In genomic region chr4:165597581-165598480, GRCh38 we compare ENCODE assay signal across 19 cellular contexts.
A peak's percentile ranks its signal among the peaks of the same experiment; 100 is the strongest.
DNase-seq lines count a peak whose midpoint lies in the region; ATAC-seq, FAIRE-seq and TF ChIP-seq lines count a peak whose summit lies in the region.
"Had no signal": no experiment of that assay in that cellular context is flagged by ENCODE, and none has a peak within 500 bp of the region (broad histone marks: within the 10 kb centered on the region; RNA-seq: fewer than 3 reads in every experiment).

No MANE protein-coding gene starts in this region.

- TF ChIP-seq EP300 in HepG2 (IDR thresholded peaks at IDR 0.05; ENCODE audit: low read depth in 2 of 2, low read length in 2 of 2), result no peak
- TF ChIP-seq EP300 in HepG2 (CRISPR knock-in tag; IDR thresholded peaks at IDR 0.05; ENCODE audit: borderline replicate concordance), result no peak

- CTCF ChIA-PET in HepG2 (lab: Yijun Ruan, JAX; ENCODE audit: low intra/inter-chr PET ratio, low total read pairs), result no interaction called here

- no peak overlapping the region for H3K27ac ChIP-seq in HepG2 (ENCODE audit: extremely low read length, insufficient read depth, low read length)
- no peak overlapping the region for H3K27ac ChIP-seq in right lobe of liver
- H3K27ac ChIP-seq: BLaER1 treated with 17β-estradiol and CSF1 and Interleukin-3, amounts not matched to agents 10 nM and 100 nM; C4-2B had no signal

- no peak for TF ChIP-seq CTCF in HepG2 (CRISPR knock-in tag; IDR thresholded peaks at IDR 0.05)
- no peak for TF ChIP-seq CTCF in right lobe of liver (IDR thresholded peaks at IDR 0.05)

- H2AFZ ChIP-seq in HepG2 (ENCODE audit: low read length), result no peak overlapping the region

- FAIRE-seq in HepG2 (lab: Jason Lieb, UNC) (no peak), urothelium cell line (lab: Jason Lieb, UNC) (no peak)
- FAIRE-seq: A204.1, D721Med, GM12891 had no signal

- no peaks in the 10 kb centered on the region; the same call in 1 of the 2 replicates for H4K20me1 ChIP-seq in HepG2 (ENCODE audit: insufficient read depth, low read length)
- H4K20me1 ChIP-seq: BLaER1 treated with 17β-estradiol and CSF1 and Interleukin-3, amounts not matched to agents 10 nM and 100 nM had no signal

- BruUV-seq in HepG2 (replicated peaks; lab: Mats Ljungman, UMichigan), result no TSS peak

- POLR2A ChIA-PET in HepG2 (lab: Yijun Ruan, JAX), result no interaction called here

- TF ChIP-seq RAD21 in HepG2 (CRISPR knock-in tag; IDR thresholded peaks at IDR 0.05), result no peak

- TF ChIP-seq POLR2A in HepG2 (IDR thresholded peaks at IDR 0.05; ENCODE audit: insufficient read depth in 1 of 2, low read depth in 2 of 2, low read length in 2 of 2), result no peak
- TF ChIP-seq POLR2A in right lobe of liver (IDR thresholded peaks at IDR 0.05), result no peak

- ATAC-seq in HepG2 (no peak), right lobe of liver (no peak), Right ventricle myocardium superior (ENCODE audit: poor library complexity) (no peak)
- ATAC-seq: CD8-positive, alpha-beta T cell had no signal

- no peaks in the 10 kb centered on the region for H3K36me3 ChIP-seq in HepG2 (replicated peaks in 1 of 2; ENCODE audit: control insufficient read depth in 1 of 2, insufficient read depth in 2 of 2, low read length in 2 of 2)
- no peaks in the 10 kb centered on the region for H3K36me3 ChIP-seq in right lobe of liver
- no peaks in the 10 kb centered on the region for H3K36me3 ChIP-seq in HAP-1 (replicated peaks)
- H3K36me3 ChIP-seq: BLaER1 treated with 17β-estradiol and CSF1 and Interleukin-3, amounts not matched to agents 10 nM and 100 nM had no signal

- intact Hi-C loops in HepG2 (cut with micrococcal nuclease; ENCODE audit: unreplicated experiment), result no loop called here
- intact Hi-C loops in right lobe of liver (cut with DNase I), result no loop called here
- intact Hi-C loops in Right ventricle myocardium superior (cut with DNase I), result no loop called here

- H3K9me3 ChIP-seq in HepG2 (ENCODE audit: low read length) (no peaks in the 10 kb centered on the region), right lobe of liver (no peaks in the 10 kb centered on the region), HAP-1 (no peaks in the 10 kb centered on the region)
- H3K9me3 ChIP-seq: BLaER1 treated with 17β-estradiol and CSF1 and Interleukin-3, amounts not matched to agents 10 nM and 100 nM; Caco-2 had no signal

- H3K9ac ChIP-seq in HepG2 (ENCODE audit: insufficient read depth, low read depth, low read length), result no peak overlapping the region
- H3K9ac ChIP-seq: BLaER1 treated with 17β-estradiol and CSF1 and Interleukin-3, amounts not matched to agents 10 nM and 100 nM had no signal

- H3K27me3 ChIP-seq in HepG2 (ENCODE audit: control insufficient read depth in 1 of 2, insufficient read depth in 2 of 2, low read length in 2 of 2) (no peaks in the 10 kb centered on the region), right lobe of liver (no peaks in the 10 kb centered on the region), HAP-1 (ENCODE audit: low read depth) (no peaks in the 10 kb centered on the region)
- H3K27me3 ChIP-seq: BLaER1 treated with 17β-estradiol and CSF1 and Interleukin-3, amounts not matched to agents 10 nM and 100 nM had no signal

- no peaks in the 10 kb centered on the region for H3K4me1 ChIP-seq in HepG2 (ENCODE audit: insufficient read depth, low read length)
- no peaks in the 10 kb centered on the region for H3K4me1 ChIP-seq in right lobe of liver
- peaks cover 5% of the 10 kb centered on the region for H3K4me1 ChIP-seq in HAP-1
- H3K4me1 ChIP-seq: BLaER1 treated with 17β-estradiol and CSF1 and Interleukin-3, amounts not matched to agents 10 nM and 100 nM; Caco-2 had no signal

- DNase-seq in HepG2 (ENCODE audit: low spot score) (no peak), right lobe of liver (no peak), HAP-1 (ENCODE audit: low spot score in 2 of 2) (peak; percentile 19 to 93), amniotic epithelial cell (ENCODE audit: low read depth) (peak; percentile 10), urothelium cell line (ENCODE audit: low spot score) (no peak), Right ventricle myocardium superior (no peak)
- DNase-seq: 8988T; AML-193; Caco-2; Calu3; CD4-positive, alpha-beta T cell; CD8-positive, alpha-beta T cell; DMS79 treated with DMSO at 0.1 percent for 48 hours; GF-D8 had no signal

- no peak overlapping the region for H3K4me2 ChIP-seq in HepG2 (ENCODE audit: low read depth, low read length)
- H3K4me2 ChIP-seq: BLaER1 treated with 17β-estradiol and CSF1 and Interleukin-3, amounts not matched to agents 10 nM and 100 nM had no signal

- in situ Hi-C loops in HepG2 (cut with HindIII; ENCODE audit: extremely low pct_ligation_motif_present, low pct_unique_long_range_greater_than_20kb), result no loop called here
- in situ Hi-C loops in HAP-1 (cut with MboI; ENCODE audit: low sequenced_read_pairs), result no loop called here

- WGBS in HepG2 (ENCODE audit: low lambda C conversion rate), result 29% methylated on average over 3 of the region's 3 CpGs
- 77% methylated on average over 3 of the region's 3 CpGs for WGBS in right lobe of liver (ENCODE audit: insufficient coverage, low coverage, low lambda C conversion rate, missing lambda C conversion rate)

- H3K4me3 ChIP-seq in HepG2 (replicated peaks in 1 of 3; ENCODE audit: insufficient read depth in 1 of 3, low read depth in 2 of 3, low read length in 3 of 3) (no peak overlapping the region), right lobe of liver (no peak overlapping the region), HAP-1 (no peak overlapping the region)
- H3K4me3 ChIP-seq: BLaER1 treated with 17β-estradiol and CSF1 and Interleukin-3, amounts not matched to agents 10 nM and 100 nM had no signal

- no peaks in the 10 kb centered on the region for H3K79me2 ChIP-seq in HepG2 (ENCODE audit: insufficient read depth, low read length)

TF ChIP-seq in HepG2, 621 proteins besides CTCF, POLR2A, EP300 and RAD21:
- peak; percentile 70 for TF ChIP-seq HNRNPK (IDR thresholded peaks at IDR 0.05; ENCODE audit: low read depth, low read length, poor library complexity, severe bottlenecking)
- TF ChIP-seq, protein P1, sequence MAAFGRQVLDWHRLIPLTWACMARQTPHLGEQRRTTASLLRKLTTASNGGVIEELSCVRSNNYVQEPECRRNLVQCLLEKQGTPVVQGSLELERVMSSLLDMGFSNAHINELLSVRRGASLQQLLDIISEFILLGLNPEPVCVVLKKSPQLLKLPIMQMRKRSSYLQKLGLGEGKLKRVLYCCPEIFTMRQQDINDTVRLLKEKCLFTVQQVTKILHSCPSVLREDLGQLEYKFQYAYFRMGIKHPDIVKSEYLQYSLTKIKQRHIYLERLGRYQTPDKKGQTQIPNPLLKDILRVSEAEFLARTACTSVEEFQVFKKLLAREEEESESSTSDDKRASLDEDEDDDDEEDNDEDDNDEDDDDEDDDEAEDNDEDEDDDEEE (CRISPR knock-in tag; IDR thresholded peaks at IDR 0.05), result no peak
TF ChIP-seq in HepG2: peak in this region for 1.

Comparison
In these comparisons a context has a peak if more than half of its experiments do, and no peak if none do; other contexts are left out.
1. DNase-seq: peak in HAP-1 (2 of 2) and amniotic epithelial cell (single experiment); none in HepG2 (single experiment), right lobe of liver (0 of 3), urothelium cell line (single experiment) and Right ventricle myocardium superior (single experiment).